Comparison of ENCODE assay signal across 12 cellular contexts in genomic region chr14:65303902-65304222, GRCh38.
A peak's percentile ranks its signal among the peaks of the same experiment; 100 is the strongest.
DNase-seq lines count a peak whose midpoint lies in the region; ATAC-seq and TF ChIP-seq lines count a peak whose summit lies in the region.
"Had no signal": no experiment of that assay in that cellular context is flagged by ENCODE, and none has a peak within 500 bp of the region (broad histone marks: within the 10 kb centered on the region; RNA-seq: fewer than 3 reads in every experiment).

No MANE protein-coding gene starts in this region.

- peaks cover 32% of the 10 kb centered on the region for H3K4me1 ChIP-seq in OCI-LY3 (ENCODE audit: low read length)

- H3K9me3 Mint-ChIP-seq in stimulated activated naive CD8-positive, alpha-beta T cell treated with anti-CD3 and anti-CD28 coated beads, Interleukin-15, Interleukin-2, amounts not matched to agents 100 ng/mL and 50 ng/mL, for 24 hours: no peaks in the 10 kb centered on the region

- peak overlapping the region; percentile 41 for H3K4me2 ChIP-seq in OCI-LY3 (ENCODE audit: low read length)

- no peak overlapping the region for H2AFZ ChIP-seq in OCI-LY3 (ENCODE audit: low read depth, low read length)

- DNase-seq in stimulated activated naive CD8-positive, alpha-beta T cell treated with anti-CD3 and anti-CD28 coated beads, Interleukin-15, Interleukin-2, amounts not matched to agents 100 U/mL and 50 U/mL, for 24 hours: no peak
- no peak for DNase-seq in dorsolateral prefrontal cortex
- no peak for DNase-seq in HT-29 (ENCODE audit: low spot score)
- DNase-seq: activated CD4-positive, alpha-beta T cell treated with anti-CD3 and anti-CD28 coated beads, Interleukin-2, amount 50 U/mL, for 4 hours; amniotic stem cell; cortex of kidney; NCI-H1694 had no signal

- H3K27me3 Mint-ChIP-seq in stimulated activated naive CD8-positive, alpha-beta T cell treated with anti-CD3 and anti-CD28 coated beads, Interleukin-15, Interleukin-2, amounts not matched to agents 100 ng/mL and 50 ng/mL, for 24 hours: no peaks in the 10 kb centered on the region

- peaks cover 5% of the 10 kb centered on the region for H3K36me3 Mint-ChIP-seq in stimulated activated naive CD8-positive, alpha-beta T cell treated with anti-CD3 and anti-CD28 coated beads, Interleukin-15, Interleukin-2, amounts not matched to agents 100 ng/mL and 50 ng/mL, for 24 hours (ENCODE audit: low read depth)

- H3K4me3 ChIP-seq in OCI-LY3 (ENCODE audit: low read length): no peak overlapping the region
- no peak overlapping the region for H3K4me3 ChIP-seq in dorsolateral prefrontal cortex

- no peaks in the 10 kb centered on the region for H3K9me3 ChIP-seq in OCI-LY3 (ENCODE audit: insufficient read depth, low read length)

- H3K36me3 ChIP-seq in OCI-LY3 (replicated peaks; ENCODE audit: low read depth, low read length): no peaks in the 10 kb centered on the region

- no peaks in the 10 kb centered on the region for H3K79me2 ChIP-seq in OCI-LY3 (ENCODE audit: low read length)

- H4K20me1 ChIP-seq in OCI-LY3 (ENCODE audit: insufficient read depth, low read length): no peaks in the 10 kb centered on the region

- H3K27me3 ChIP-seq in OCI-LY3 (ENCODE audit: low read depth, low read length): peaks cover 36% of the 10 kb centered on the region
- H3K27me3 ChIP-seq in dorsolateral prefrontal cortex: no peaks in the 10 kb centered on the region

- H3K9ac ChIP-seq in OCI-LY3 (ENCODE audit: low read length): no peak overlapping the region

- intact Hi-C loops in dorsolateral prefrontal cortex (cut with DNase I): no loop called here

- no peak for TF ChIP-seq CTCF in OCI-LY3 (IDR thresholded peaks at IDR 0.05; ENCODE audit: low read depth, low read length)
- no peak for TF ChIP-seq CTCF in dorsolateral prefrontal cortex (IDR thresholded peaks at IDR 0.05 in 54 of 56, conservative IDR thresholded peaks at IDR 0.05 in 2 of 56; ENCODE audit: low read depth in 1 of 56, partially characterized antibody in 56 of 56)

- no peak for ATAC-seq in stimulated activated naive CD8-positive, alpha-beta T cell treated with anti-CD3 and anti-CD28 coated beads, Interleukin-15, Interleukin-2, amounts not matched to agents 100 U/mL and 50 U/mL, for 24 hours
- no peak for ATAC-seq in GM21825 (IDR thresholded peaks at IDR 0.05; ENCODE audit: unreplicated experiment)
- ATAC-seq in GM19351 (IDR thresholded peaks at IDR 0.05; ENCODE audit: unreplicated experiment): no peak
- no peak for ATAC-seq in HG03432 (IDR thresholded peaks at IDR 0.05; ENCODE audit: unreplicated experiment)

- H3K27ac Mint-ChIP-seq in stimulated activated naive CD8-positive, alpha-beta T cell treated with anti-CD3 and anti-CD28 coated beads, Interleukin-15, Interleukin-2, amounts not matched to agents 100 ng/mL and 50 ng/mL, for 24 hours: peak overlapping the region; percentile 93

- peaks cover 86% of the 10 kb centered on the region for H3K4me1 Mint-ChIP-seq in stimulated activated naive CD8-positive, alpha-beta T cell treated with anti-CD3 and anti-CD28 coated beads, Interleukin-15, Interleukin-2, amounts not matched to agents 100 ng/mL and 50 ng/mL, for 24 hours (ENCODE audit: low read depth)

- H3K4me3 Mint-ChIP-seq in stimulated activated naive CD8-positive, alpha-beta T cell treated with anti-CD3 and anti-CD28 coated beads, Interleukin-15, Interleukin-2, amounts not matched to agents 100 ng/mL and 50 ng/mL, for 24 hours: peak overlapping the region; percentile 20

- H3K27ac ChIP-seq in OCI-LY3 (ENCODE audit: low read length): peak overlapping the region; percentile 46
- peak overlapping the region in 33 of 59 donors; percentile 6 to 83 (median 64) for H3K27ac ChIP-seq in dorsolateral prefrontal cortex
